ENCODE assay signal across 10 cellular contexts in genomic region chr1:146039844-146040194, GRCh38. TPM values are rescaled to one million over a fixed set of nuclear protein-coding genes. Genes with fewer than 3 reads are reported as not detected.
DNase-seq lines count a peak whose midpoint lies in the region; ATAC-seq, FAIRE-seq and TF ChIP-seq lines count a peak whose summit lies in the region.
"Had no signal": no experiment of that assay in that cellular context is flagged by ENCODE, and none has a peak within 500 bp of the region (broad histone marks: within the 10 kb centered on the region; RNA-seq: fewer than 3 reads in every experiment).

No MANE protein-coding gene starts in this region.

- H3K4me1 Mint-ChIP-seq in natural killer cell treated with Interleukin-12 subunit alpha and Interleukin-12 subunit beta and Interleukin-15 and Interleukin-18, amount 100 ng/mL, for 72 hours (ENCODE audit: low read depth in 2 of 2) = peaks cover 41% of the 10 kb centered on the region in 2 donors

- peak overlapping the region; percentile 60 for H3K4me2 ChIP-seq in A549
- H3K4me2 ChIP-seq in KMS-11 = peak overlapping the region; percentile 26

- no peaks in the 10 kb centered on the region for H4K20me1 ChIP-seq in KMS-11 (ENCODE audit: insufficient read depth)

- H3K4me3 ChIP-seq in A549 (peak overlapping the region; percentile 62), KMS-11 (IDR thresholded peaks at IDR 0.05; ENCODE audit: insufficient read depth, low read depth, low read length) (no peak overlapping the region), ascending aorta (peak overlapping the region; percentile 66 to 76)
- H3K4me3 ChIP-seq: lung had no signal

- POLR2A ChIA-PET in A549 (lab: Yijun Ruan, JAX) = interaction anchor here (6.0 kb wide), 1 partner anchor 11 kb away, joined by 106 read pairs; no protein-coding TSS in a partner anchor

- peaks cover 3% of the 10 kb centered on the region; the same call in 2 of the 3 replicates for H3K4me1 ChIP-seq in A549
- peaks cover 17% of the 10 kb centered on the region for H3K4me1 ChIP-seq in KMS-11 (ENCODE audit: low read depth, poor library complexity, severe bottlenecking)
- H3K4me1 ChIP-seq in ascending aorta = peaks cover 4 to 10% of the 10 kb centered on the region in 2 donors

- no peaks in the 10 kb centered on the region for H3K79me2 ChIP-seq in KMS-11 (ENCODE audit: insufficient read depth, low read depth)

- DNase-seq in A549 (ENCODE audit: low read depth in 1 of 2, low spot score in 1 of 2) = peak in 1 of 2 experiments; percentile 19
- DNase-seq in ascending aorta (ENCODE audit: low spot score in 2 of 2) = no peak
- no peak for DNase-seq in natural killer cell treated with Interleukin-12 subunit alpha and Interleukin-12 subunit beta and Interleukin-15 and Interleukin-18, amount 100 ng/mL, for 72 hours (ENCODE audit: low spot score)
- no peak for DNase-seq in activated T-cell treated with anti-CD3 and anti-CD28 coated beads, Interleukin-2, amount 50 U/mL, for 48 hours

- no peak for TF ChIP-seq POLR2A in A549 (IDR thresholded peaks at IDR 0.05; ENCODE audit: low read length)

- 70% methylated on average over 9 of the region's 9 CpGs for WGBS in A549 (ENCODE audit: missing lambda C conversion rate)

- no peak for TF ChIP-seq EP300 in A549 (IDR thresholded peaks at IDR 0.05)

- intact Hi-C loops in ascending aorta (cut with DNase I) = no loop called here

- CTCF ChIA-PET in A549 (lab: Yijun Ruan, JAX) = interaction anchor here (0.9 to 5.7 kb wide), 3 partner anchors 10 to 181 kb away, joined by 3 to 41 read pairs (median 4); partner anchors contain the start of gene PIAS3

- peak overlapping the region; percentile 94 to 96 for H3K27ac Mint-ChIP-seq in natural killer cell treated with Interleukin-12 subunit alpha and Interleukin-12 subunit beta and Interleukin-15 and Interleukin-18, amount 100 ng/mL, for 72 hours

- H3K36me3 ChIP-seq in KMS-11 (ENCODE audit: insufficient read depth) (no peaks in the 10 kb centered on the region), ascending aorta (no peaks in the 10 kb centered on the region)
- H3K36me3 ChIP-seq: HAP-1 had no signal

- FAIRE-seq in A549 (lab: Jason Lieb, UNC) = no peak

- no peaks in the 10 kb centered on the region for H3K36me3 Mint-ChIP-seq in natural killer cell treated with Interleukin-12 subunit alpha and Interleukin-12 subunit beta and Interleukin-15 and Interleukin-18, amount 100 ng/mL, for 72 hours

- peaks cover 0 to 2% of the 10 kb centered on the region in 2 donors for H3K27me3 Mint-ChIP-seq in natural killer cell treated with Interleukin-12 subunit alpha and Interleukin-12 subunit beta and Interleukin-15 and Interleukin-18, amount 100 ng/mL, for 72 hours

- H3K27me3 ChIP-seq in KMS-11 (ENCODE audit: insufficient read depth, low read depth) = no peaks in the 10 kb centered on the region
- H3K27me3 ChIP-seq in ascending aorta = no peaks in the 10 kb centered on the region

- peak overlapping the region; percentile 37 to 95; a peak in 4 of 6 replicates for H3K27ac ChIP-seq in A549
- H3K27ac ChIP-seq in KMS-11 = peak overlapping the region; percentile 82; the same call in 1 of the 2 replicates
- peak overlapping the region; percentile 95 to 99 for H3K27ac ChIP-seq in ascending aorta

- H3K9me3 ChIP-seq in A549 (no peaks in the 10 kb centered on the region), ascending aorta (no peaks in the 10 kb centered on the region)
- H3K9me3 ChIP-seq: HAP-1 had no signal

- TF ChIP-seq RAD21 in A549 (conservative IDR thresholded peaks at IDR 0.05 in 1 of 2, IDR thresholded peaks at IDR 0.05 in 1 of 2) = no peak

- ATAC-seq in A549 (no peak), HG02763 (IDR thresholded peaks at IDR 0.05; ENCODE audit: unreplicated experiment) (no peak), GM21528 (IDR thresholded peaks at IDR 0.05; ENCODE audit: low FRiP score, unreplicated experiment) (no peak), GM21360 (IDR thresholded peaks at IDR 0.05; ENCODE audit: unreplicated experiment) (no peak)
- ATAC-seq in natural killer cell treated with Interleukin-12 subunit alpha and Interleukin-12 subunit beta and Interleukin-15 and Interleukin-18, amount 100 ng/mL, for 72 hours = no peak

- peak overlapping the region; percentile 94 for H3K4me3 Mint-ChIP-seq in natural killer cell treated with Interleukin-12 subunit alpha and Interleukin-12 subunit beta and Interleukin-15 and Interleukin-18, amount 100 ng/mL, for 72 hours

- no peak overlapping the region for H2AFZ ChIP-seq in KMS-11 (ENCODE audit: low read depth)

- H3K9me3 Mint-ChIP-seq in natural killer cell treated with Interleukin-12 subunit alpha and Interleukin-12 subunit beta and Interleukin-15 and Interleukin-18, amount 100 ng/mL, for 72 hours = no peaks in the 10 kb centered on the region

- TF ChIP-seq CTCF in A549 (IDR thresholded peaks at IDR 0.05) = no peak
- TF ChIP-seq CTCF in KMS-11 (conservative IDR thresholded peaks at IDR 0.05; ENCODE audit: low read depth, low read length) = no peak
- no peak for TF ChIP-seq CTCF in ascending aorta (IDR thresholded peaks at IDR 0.05)

- H3K9ac ChIP-seq in KMS-11 = no peak overlapping the region; the same call in 1 of the 2 replicates

TF ChIP-seq in A549, 52 proteins besides CTCF, POLR2A, EP300 and RAD21:
- TF ChIP-seq, protein P1, sequence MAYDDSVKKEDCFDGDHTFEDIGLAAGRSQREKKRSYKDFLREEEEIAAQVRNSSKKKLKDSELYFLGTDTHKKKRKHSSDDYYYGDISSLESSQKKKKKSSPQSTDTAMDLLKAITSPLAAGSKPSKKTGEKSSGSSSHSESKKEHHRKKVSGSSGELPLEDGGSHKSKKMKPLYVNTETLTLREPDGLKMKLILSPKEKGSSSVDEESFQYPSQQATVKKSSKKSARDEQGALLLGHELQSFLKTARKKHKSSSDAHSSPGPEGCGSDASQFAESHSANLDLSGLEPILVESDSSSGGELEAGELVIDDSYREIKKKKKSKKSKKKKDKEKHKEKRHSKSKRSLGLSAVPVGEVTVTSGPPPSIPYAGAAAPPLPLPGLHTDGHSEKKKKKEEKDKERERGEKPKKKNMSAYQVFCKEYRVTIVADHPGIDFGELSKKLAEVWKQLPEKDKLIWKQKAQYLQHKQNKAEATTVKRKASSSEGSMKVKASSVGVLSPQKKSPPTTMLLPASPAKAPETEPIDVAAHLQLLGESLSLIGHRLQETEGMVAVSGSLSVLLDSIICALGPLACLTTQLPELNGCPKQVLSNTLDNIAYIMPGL (CRISPR knock-in tag; IDR thresholded peaks at IDR 0.05; ENCODE audit: borderline replicate concordance) = no peak
- TF ChIP-seq JUNB (IDR thresholded peaks at IDR 0.05) (no peak), E2F6 (IDR thresholded peaks at IDR 0.05; ENCODE audit: borderline replicate concordance, low read depth) (no peak), EHF (CRISPR knock-in tag; IDR thresholded peaks at IDR 0.05) (no peak), CHD4 (IDR thresholded peaks at IDR 0.05; ENCODE audit: borderline replicate concordance) (0 out of 2 replicates have a peak, but pooled peaks have one; percentile 35), USF2 (IDR thresholded peaks at IDR 0.05) (no peak), RARB (CRISPR knock-in tag; IDR thresholded peaks at IDR 0.05) (no peak)
TF ChIP-seq in A549: peak in this region for 1.

RNA-seq across cellular contexts. Expression of gene HJV, which starts 18.3 kb away (rescaled TPM):
- polyA plus RNA-seq in A549 (2011; rRNA removed) (0.07 TPM in 1 of 2 replicates, not detected in the other), A549 (2017; fragmentation: RNase III; extraction: RNeasy Plus Mini Kit Qiagen cat#74134 plus additional on column Dnase treatment) (not detected in 3 replicates)
- not detected in 2 replicates for polyA plus RNA-seq in A549 (2012; cell fraction: cytosol; rRNA removed)
- not detected in 2 replicates for polyA plus RNA-seq in A549 (2012; cell fraction: nucleus; rRNA removed)
- polyA minus RNA-seq in A549 (2011; rRNA and poly(A)+ RNA removed) = not detected in 2 replicates
- not detected for total RNA-seq in ascending aorta
- total RNA-seq in natural killer cell treated with Interleukin-12 subunit alpha and Interleukin-12 subunit beta and Interleukin-15 and Interleukin-18, amount 100 ng/mL, for 72 hours = not detected
- total RNA-seq: lung had no signal
- polyA plus RNA-seq: lung had no signal

RNA-seq across cellular contexts. Expression of gene TXNIP, which starts 43.4 kb away (rescaled TPM):
- 3.1 and 3.3 TPM in 2 replicates for polyA plus RNA-seq in A549 (2011; rRNA removed)
- 0.06 and 0.08 TPM in 2 replicates for polyA plus RNA-seq in A549 (2012; cell fraction: cytosol; rRNA removed)
- 0.05 and 0.09 TPM in 2 replicates for polyA plus RNA-seq in A549 (2012; cell fraction: nucleus; rRNA removed)
- 0.05 to 0.11 TPM in 2 of 3 replicates, not detected in the other for polyA plus RNA-seq in A549 (2017; fragmentation: RNase III; extraction: RNeasy Plus Mini Kit Qiagen cat#74134 plus additional on column Dnase treatment)
- 4.3 and 4.7 TPM in 2 replicates for polyA minus RNA-seq in A549 (2011; rRNA and poly(A)+ RNA removed)
- 877 TPM for total RNA-seq in ascending aorta
- 100 to 1,000 TPM in 1 of 2 donors, 10 to 100 TPM in 1; 87.8 to 347 TPM for total RNA-seq in natural killer cell treated with Interleukin-12 subunit alpha and Interleukin-12 subunit beta and Interleukin-15 and Interleukin-18, amount 100 ng/mL, for 72 hours
